1 cellular context compared by ENCODE assay signal in the genomic region with DNA sequence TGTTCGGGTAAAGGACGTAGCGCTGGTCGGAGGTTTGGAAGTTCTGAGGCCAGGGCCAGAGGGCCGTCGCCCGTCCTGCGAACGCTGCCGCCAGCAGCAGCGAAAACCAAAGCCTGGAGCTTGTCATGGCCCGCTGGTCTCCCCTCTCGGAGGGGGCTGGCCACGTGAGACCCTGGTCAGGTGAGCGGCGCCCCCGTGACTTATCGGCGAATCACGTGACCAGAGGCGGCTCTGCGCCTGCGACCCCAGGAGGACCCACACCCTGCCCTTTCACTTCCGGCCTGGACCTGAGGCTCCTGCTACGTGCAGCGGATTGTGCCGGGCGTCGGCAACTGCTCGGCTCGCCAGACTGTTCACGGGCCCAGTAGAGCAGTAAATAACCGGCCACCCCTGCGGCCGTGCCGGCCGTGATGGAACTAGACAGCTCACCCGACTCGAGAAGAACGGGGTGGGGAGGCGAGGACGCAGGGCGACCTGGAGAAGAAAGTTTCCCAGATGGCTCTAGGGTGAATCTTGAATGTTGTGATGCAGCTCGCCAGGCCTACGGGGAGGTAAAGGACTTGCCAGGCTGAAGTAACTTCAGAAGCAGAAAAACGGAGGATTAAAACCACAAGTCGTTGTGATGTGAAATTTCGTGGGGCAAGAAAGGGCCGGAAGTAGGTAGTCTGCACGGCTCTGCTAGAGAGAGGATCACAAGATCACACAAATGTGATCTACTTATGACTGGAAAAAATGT.
TF ChIP-seq lines count a peak whose summit lies in the region.

A gene (minus strand): TSS at position 169 of the 736 bp plus-strand sequence. CDS start 42 bp downstream, at position 127.

TF ChIP-seq in HepG2, 621 proteins besides CTCF, POLR2A, EP300 and RAD21 (continued from another document and continues in another):
- TF ChIP-seq, protein P1, sequence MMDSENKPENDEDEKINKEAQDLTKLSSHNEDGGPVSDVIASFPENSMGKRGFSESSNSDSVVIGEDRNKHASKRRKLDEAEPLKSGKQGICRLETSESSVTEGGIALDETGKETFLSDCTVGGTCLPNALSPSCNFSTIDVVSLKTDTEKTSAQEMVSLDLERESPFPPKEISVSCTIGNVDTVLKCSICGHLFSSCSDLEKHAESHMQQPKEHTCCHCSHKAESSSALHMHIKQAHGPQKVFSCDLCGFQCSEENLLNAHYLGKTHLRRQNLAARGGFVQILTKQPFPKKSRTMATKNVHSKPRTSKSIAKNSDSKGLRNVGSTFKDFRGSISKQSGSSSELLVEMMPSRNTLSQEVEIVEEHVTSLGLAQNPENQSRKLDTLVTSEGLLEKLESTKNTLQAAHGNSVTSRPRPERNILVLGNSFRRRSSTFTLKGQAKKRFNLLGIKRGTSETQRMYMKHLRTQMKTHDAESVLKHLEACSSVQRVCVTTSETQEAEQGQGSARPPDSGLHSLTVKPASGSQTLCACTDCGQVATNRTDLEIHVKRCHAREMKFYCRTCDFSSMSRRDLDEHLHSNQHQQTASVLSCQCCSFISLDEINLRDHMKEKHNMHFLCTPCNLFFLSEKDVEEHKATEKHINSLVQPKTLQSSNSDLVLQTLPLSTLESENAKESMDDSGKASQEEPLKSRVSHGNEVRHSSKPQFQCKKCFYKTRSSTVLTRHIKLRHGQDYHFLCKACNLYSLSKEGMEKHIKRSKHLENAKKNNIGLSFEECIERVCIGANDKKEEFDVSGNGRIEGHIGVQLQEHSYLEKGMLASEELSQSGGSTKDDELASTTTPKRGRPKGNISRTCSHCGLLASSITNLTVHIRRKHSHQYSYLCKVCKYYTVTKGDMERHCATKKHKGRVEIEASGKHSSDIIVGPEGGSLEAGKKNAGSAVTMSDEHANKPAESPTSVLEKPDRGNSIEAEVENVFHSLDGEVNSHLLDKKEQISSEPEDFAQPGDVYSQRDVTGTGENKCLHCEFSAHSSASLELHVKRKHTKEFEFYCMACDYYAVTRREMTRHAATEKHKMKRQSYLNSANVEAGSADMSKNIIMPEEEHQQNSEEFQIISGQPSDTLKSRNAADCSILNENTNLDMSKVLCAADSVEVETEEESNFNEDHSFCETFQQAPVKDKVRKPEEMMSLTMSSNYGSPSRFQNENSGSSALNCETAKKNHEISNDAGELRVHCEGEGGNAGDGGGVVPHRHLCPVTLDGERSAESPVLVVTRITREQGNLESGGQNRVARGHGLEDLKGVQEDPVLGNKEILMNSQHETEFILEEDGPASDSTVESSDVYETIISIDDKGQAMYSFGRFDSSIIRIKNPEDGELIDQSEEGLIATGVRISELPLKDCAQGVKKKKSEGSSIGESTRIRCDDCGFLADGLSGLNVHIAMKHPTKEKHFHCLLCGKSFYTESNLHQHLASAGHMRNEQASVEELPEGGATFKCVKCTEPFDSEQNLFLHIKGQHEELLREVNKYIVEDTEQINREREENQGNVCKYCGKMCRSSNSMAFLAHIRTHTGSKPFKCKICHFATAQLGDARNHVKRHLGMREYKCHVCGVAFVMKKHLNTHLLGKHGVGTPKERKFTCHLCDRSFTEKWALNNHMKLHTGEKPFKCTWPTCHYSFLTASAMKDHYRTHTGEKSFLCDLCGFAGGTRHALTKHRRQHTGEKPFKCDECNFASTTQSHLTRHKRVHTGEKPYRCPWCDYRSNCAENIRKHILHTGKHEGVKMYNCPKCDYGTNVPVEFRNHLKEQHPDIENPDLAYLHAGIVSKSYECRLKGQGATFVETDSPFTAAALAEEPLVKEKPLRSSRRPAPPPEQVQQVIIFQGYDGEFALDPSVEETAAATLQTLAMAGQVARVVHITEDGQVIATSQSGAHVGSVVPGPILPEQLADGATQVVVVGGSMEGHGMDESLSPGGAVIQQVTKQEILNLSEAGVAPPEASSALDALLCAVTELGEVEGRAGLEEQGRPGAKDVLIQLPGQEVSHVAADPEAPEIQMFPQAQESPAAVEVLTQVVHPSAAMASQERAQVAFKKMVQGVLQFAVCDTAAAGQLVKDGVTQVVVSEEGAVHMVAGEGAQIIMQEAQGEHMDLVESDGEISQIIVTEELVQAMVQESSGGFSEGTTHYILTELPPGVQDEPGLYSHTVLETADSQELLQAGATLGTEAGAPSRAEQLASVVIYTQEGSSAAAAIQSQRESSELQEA (CRISPR knock-in tag; IDR thresholded peaks at IDR 0.05; ENCODE audit: not compliant biosample characterization) = peak; percentile 85
- TF ChIP-seq FLYWCH1 (CRISPR knock-in tag; IDR thresholded peaks at IDR 0.05) = no peak
- TF ChIP-seq ZNF263 (CRISPR knock-in tag; IDR thresholded peaks at IDR 0.05) = peak; percentile 51; the same call in 1 of the 2 replicates
- TF ChIP-seq ZNF180 (CRISPR knock-in tag; IDR thresholded peaks at IDR 0.05; ENCODE audit: borderline replicate concordance, low read depth) = 0 out of 2 replicates have a peak, but pooled peaks have one; percentile 67
- TF ChIP-seq DNMT3B (CRISPR knock-in tag; conservative IDR thresholded peaks at IDR 0.05) = peak; percentile 85; the same call in 1 of the 2 replicates
- TF ChIP-seq GATA4 (IDR thresholded peaks at IDR 0.05; ENCODE audit: borderline replicate concordance, low read depth) = peak; percentile 86
- TF ChIP-seq, protein P2, sequence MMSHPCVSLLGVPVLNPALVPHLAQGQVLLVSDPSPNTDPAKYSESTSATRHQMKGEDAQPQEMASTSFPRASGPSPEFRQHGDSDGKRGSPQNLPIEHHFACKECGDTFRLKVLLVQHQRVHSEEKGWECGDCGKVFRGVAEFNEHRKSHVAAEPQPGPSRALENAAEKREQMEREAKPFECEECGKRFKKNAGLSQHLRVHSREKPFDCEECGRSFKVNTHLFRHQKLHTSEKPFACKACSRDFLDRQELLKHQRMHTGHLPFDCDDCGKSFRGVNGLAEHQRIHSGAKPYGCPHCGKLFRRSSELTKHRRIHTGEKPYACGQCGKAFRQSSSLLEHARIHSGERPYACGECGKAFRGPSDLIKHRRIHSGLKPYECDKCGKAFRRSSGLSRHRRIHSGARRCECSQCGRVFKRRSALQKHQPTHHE (CRISPR knock-in tag; IDR thresholded peaks at IDR 0.05; ENCODE audit: borderline replicate concordance) = peak; percentile 86
- TF ChIP-seq ZNF75D (CRISPR knock-in tag; IDR thresholded peaks at IDR 0.05; ENCODE audit: borderline replicate concordance) = no peak
- peak; percentile 79; the same call in 1 of the 2 replicates for TF ChIP-seq SMAD9 (CRISPR knock-in tag; IDR thresholded peaks at IDR 0.05)
- TF ChIP-seq ZNF816 (CRISPR knock-in tag; IDR thresholded peaks at IDR 0.05; ENCODE audit: borderline replicate concordance) = no peak; the same call in 1 of the 2 replicates
- TF ChIP-seq, protein P3, sequence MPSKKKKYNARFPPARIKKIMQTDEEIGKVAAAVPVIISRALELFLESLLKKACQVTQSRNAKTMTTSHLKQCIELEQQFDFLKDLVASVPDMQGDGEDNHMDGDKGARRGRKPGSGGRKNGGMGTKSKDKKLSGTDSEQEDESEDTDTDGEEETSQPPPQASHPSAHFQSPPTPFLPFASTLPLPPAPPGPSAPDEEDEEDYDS (CRISPR knock-in tag; IDR thresholded peaks at IDR 0.05) = peak; percentile 74
- TF ChIP-seq, protein P4, sequence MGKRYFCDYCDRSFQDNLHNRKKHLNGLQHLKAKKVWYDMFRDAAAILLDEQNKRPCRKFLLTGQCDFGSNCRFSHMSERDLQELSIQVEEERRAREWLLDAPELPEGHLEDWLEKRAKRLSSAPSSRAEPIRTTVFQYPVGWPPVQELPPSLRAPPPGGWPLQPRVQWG (CRISPR knock-in tag; IDR thresholded peaks at IDR 0.05; ENCODE audit: borderline replicate concordance, low read depth) = 0 out of 2 replicates have a peak, but pooled peaks have one; percentile 70
- TF ChIP-seq, protein P5, sequence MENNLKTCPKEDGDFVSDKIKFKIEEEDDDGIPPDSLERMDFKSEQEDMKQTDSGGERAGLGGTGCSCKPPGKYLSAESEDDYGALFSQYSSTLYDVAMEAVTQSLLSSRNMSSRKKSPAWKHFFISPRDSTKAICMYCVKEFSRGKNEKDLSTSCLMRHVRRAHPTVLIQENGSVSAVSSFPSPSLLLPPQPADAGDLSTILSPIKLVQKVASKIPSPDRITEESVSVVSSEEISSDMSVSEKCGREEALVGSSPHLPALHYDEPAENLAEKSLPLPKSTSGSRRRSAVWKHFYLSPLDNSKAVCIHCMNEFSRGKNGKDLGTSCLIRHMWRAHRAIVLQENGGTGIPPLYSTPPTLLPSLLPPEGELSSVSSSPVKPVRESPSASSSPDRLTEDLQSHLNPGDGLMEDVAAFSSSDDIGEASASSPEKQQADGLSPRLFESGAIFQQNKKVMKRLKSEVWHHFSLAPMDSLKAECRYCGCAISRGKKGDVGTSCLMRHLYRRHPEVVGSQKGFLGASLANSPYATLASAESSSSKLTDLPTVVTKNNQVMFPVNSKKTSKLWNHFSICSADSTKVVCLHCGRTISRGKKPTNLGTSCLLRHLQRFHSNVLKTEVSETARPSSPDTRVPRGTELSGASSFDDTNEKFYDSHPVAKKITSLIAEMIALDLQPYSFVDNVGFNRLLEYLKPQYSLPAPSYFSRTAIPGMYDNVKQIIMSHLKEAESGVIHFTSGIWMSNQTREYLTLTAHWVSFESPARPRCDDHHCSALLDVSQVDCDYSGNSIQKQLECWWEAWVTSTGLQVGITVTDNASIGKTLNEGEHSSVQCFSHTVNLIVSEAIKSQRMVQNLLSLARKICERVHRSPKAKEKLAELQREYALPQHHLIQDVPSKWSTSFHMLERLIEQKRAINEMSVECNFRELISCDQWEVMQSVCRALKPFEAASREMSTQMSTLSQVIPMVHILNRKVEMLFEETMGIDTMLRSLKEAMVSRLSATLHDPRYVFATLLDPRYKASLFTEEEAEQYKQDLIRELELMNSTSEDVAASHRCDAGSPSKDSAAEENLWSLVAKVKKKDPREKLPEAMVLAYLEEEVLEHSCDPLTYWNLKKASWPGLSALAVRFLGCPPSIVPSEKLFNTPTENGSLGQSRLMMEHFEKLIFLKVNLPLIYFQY (CRISPR knock-in tag; IDR thresholded peaks at IDR 0.05; ENCODE audit: borderline replicate concordance) = no peak; the same call in none of the 2 replicates
- TF ChIP-seq, protein P6, sequence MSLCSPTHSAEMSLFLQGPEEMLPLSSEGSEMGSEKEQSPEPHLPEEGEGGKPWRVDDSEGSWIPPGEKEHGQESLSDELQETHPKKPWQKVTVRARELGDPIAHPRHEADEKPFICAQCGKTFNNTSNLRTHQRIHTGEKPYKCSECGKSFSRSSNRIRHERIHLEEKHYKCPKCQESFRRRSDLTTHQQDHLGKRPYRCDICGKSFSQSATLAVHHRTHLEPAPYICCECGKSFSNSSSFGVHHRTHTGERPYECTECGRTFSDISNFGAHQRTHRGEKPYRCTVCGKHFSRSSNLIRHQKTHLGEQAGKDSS (CRISPR knock-in tag; IDR thresholded peaks at IDR 0.05; ENCODE audit: borderline replicate concordance, low read depth) = peak; percentile 88; the same call in 1 of the 2 replicates
- TF ChIP-seq ZNF546 (CRISPR knock-in tag; conservative IDR thresholded peaks at IDR 0.05) = no peak
- no peak for TF ChIP-seq TCF12 (IDR thresholded peaks at IDR 0.05)
- peak; percentile 78; the same call in 1 of the 2 replicates for TF ChIP-seq TCF12 (CRISPR knock-in tag; IDR thresholded peaks at IDR 0.05)
- peak; percentile 90; the same call in 1 of the 2 replicates for TF ChIP-seq ZNF703 (CRISPR knock-in tag; IDR thresholded peaks at IDR 0.05; ENCODE audit: borderline replicate concordance)
- TF ChIP-seq, protein P7, sequence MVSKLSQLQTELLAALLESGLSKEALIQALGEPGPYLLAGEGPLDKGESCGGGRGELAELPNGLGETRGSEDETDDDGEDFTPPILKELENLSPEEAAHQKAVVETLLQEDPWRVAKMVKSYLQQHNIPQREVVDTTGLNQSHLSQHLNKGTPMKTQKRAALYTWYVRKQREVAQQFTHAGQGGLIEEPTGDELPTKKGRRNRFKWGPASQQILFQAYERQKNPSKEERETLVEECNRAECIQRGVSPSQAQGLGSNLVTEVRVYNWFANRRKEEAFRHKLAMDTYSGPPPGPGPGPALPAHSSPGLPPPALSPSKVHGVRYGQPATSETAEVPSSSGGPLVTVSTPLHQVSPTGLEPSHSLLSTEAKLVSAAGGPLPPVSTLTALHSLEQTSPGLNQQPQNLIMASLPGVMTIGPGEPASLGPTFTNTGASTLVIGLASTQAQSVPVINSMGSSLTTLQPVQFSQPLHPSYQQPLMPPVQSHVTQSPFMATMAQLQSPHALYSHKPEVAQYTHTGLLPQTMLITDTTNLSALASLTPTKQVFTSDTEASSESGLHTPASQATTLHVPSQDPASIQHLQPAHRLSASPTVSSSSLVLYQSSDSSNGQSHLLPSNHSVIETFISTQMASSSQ (IDR thresholded peaks at IDR 0.05; ENCODE audit: low read depth) = peak; percentile 85
- TF ChIP-seq, protein P7 (CRISPR knock-in tag; IDR thresholded peaks at IDR 0.05; ENCODE audit: borderline replicate concordance) = peak; percentile 84
- TF ChIP-seq, protein P8, sequence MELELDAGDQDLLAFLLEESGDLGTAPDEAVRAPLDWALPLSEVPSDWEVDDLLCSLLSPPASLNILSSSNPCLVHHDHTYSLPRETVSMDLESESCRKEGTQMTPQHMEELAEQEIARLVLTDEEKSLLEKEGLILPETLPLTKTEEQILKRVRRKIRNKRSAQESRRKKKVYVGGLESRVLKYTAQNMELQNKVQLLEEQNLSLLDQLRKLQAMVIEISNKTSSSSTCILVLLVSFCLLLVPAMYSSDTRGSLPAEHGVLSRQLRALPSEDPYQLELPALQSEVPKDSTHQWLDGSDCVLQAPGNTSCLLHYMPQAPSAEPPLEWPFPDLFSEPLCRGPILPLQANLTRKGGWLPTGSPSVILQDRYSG (CRISPR knock-in tag; IDR thresholded peaks at IDR 0.05) = no peak
- 0 out of 2 replicates have a peak, but pooled peaks have one; percentile 26 for TF ChIP-seq ZNF713 (CRISPR knock-in tag; IDR thresholded peaks at IDR 0.05)
- TF ChIP-seq ZNF251 (CRISPR knock-in tag; IDR thresholded peaks at IDR 0.05) = no peak
- TF ChIP-seq ATF7-NPFF (CRISPR knock-in tag; IDR thresholded peaks at IDR 0.05; ENCODE audit: low read depth) = peak; percentile 93
- peak; percentile 85 for TF ChIP-seq ZFP1 (CRISPR knock-in tag; IDR thresholded peaks at IDR 0.05)
